ENCODE assay signal across 17 cellular contexts in genomic region chr19:58372311-58373133, GRCh38. TPM values are rescaled to one million over a fixed set of nuclear protein-coding genes. Genes with fewer than 3 reads are reported as not detected.
DNase-seq lines count a peak whose midpoint lies in the region; ATAC-seq and TF ChIP-seq lines count a peak whose summit lies in the region.
"Had no signal": no experiment of that assay in that cellular context is flagged by ENCODE, and none has a peak within 500 bp of the region (broad histone marks: within the 10 kb centered on the region; RNA-seq: fewer than 3 reads in every experiment).

No MANE protein-coding gene starts in this region.

- CTCF ChIA-PET in Panc1 (lab: Charles Lee), result no interaction called here

- POLR2A ChIA-PET in Panc1 (lab: Charles Lee), result no interaction called here

- peak overlapping the region; percentile 32 for H3K27ac Mint-ChIP-seq in nephron progenitor cell
- no peak overlapping the region for H3K27ac Mint-ChIP-seq in stimulated activated naive CD8-positive, alpha-beta T cell treated with anti-CD3 and anti-CD28 coated beads, Interleukin-15, amount 100 ng/mL, for 72 hours
- H3K27ac Mint-ChIP-seq: activated naive CD4-positive, alpha-beta T cell treated with anti-CD3 and anti-CD28 coated beads, Interleukin-2, amount 50 U/mL, for 24 hours; CD4-positive, CD25-positive, alpha-beta regulatory T cell; natural killer cell treated with Interleukin-12 subunit alpha and Interleukin-12 subunit beta and Interleukin-15 and Interleukin-18, amount 100 ng/mL, for 72 hours; T-helper 1 cell treated with Interleukin-12 subunit alpha and Interleukin-12 subunit beta and Interleukin-4 antibody, amounts not matched to agents 30 μg/mL and 1 μg/mL, for 36 hours had no signal

- no peaks in the 10 kb centered on the region for H3K27me3 ChIP-seq in Panc1 (ENCODE audit: control insufficient read depth, insufficient read depth, low read length)

- no peaks in the 10 kb centered on the region for H3K36me3 ChIP-seq in Panc1 (ENCODE audit: control insufficient read depth, insufficient read depth, low read length)

- in situ Hi-C loops in Panc1 (cut with HindIII; ENCODE audit: low pct_unique_long_range_greater_than_20kb, low sequenced_read_pairs), result no loop called here

- H3K27ac ChIP-seq in Panc1 (ENCODE audit: low read length), result no peak overlapping the region

- peak; percentile 48; the same call in 1 of the 2 replicates for ATAC-seq in Panc1
- no peak for ATAC-seq in stimulated activated naive CD8-positive, alpha-beta T cell treated with anti-CD3 and anti-CD28 coated beads, Interleukin-15, amount 100 ng/mL, for 72 hours
- ATAC-seq in GM18511 (IDR thresholded peaks at IDR 0.05; ENCODE audit: unreplicated experiment), result no peak
- ATAC-seq in HG02981 (IDR thresholded peaks at IDR 0.05; ENCODE audit: unreplicated experiment), result no peak
- no peak for ATAC-seq in HG03571 (IDR thresholded peaks at IDR 0.05; ENCODE audit: unreplicated experiment)
- ATAC-seq: natural killer cell treated with Interleukin-12 subunit alpha and Interleukin-12 subunit beta and Interleukin-15 and Interleukin-18, amount 100 ng/mL, for 72 hours had no signal

- no peak overlapping the region for H3K4me3 Mint-ChIP-seq in nephron progenitor cell
- no peak overlapping the region for H3K4me3 Mint-ChIP-seq in stimulated activated naive CD8-positive, alpha-beta T cell treated with anti-CD3 and anti-CD28 coated beads, Interleukin-15, amount 100 ng/mL, for 72 hours
- H3K4me3 Mint-ChIP-seq: activated naive CD4-positive, alpha-beta T cell treated with anti-CD3 and anti-CD28 coated beads, Interleukin-2, amount 50 U/mL, for 24 hours; CD4-positive, CD25-positive, alpha-beta regulatory T cell; natural killer cell treated with Interleukin-12 subunit alpha and Interleukin-12 subunit beta and Interleukin-15 and Interleukin-18, amount 100 ng/mL, for 72 hours; T-helper 1 cell treated with Interleukin-12 subunit alpha and Interleukin-12 subunit beta and Interleukin-4 antibody, amounts not matched to agents 30 μg/mL and 1 μg/mL, for 36 hours had no signal

- H3K4me1 ChIP-seq in Panc1 (ENCODE audit: control insufficient read depth, insufficient read depth, low read length), result no peaks in the 10 kb centered on the region

- intact Hi-C loops in Panc1 (cut with micrococcal nuclease; ENCODE audit: unreplicated experiment), result no loop called here

- no peaks in the 10 kb centered on the region for H3K27me3 Mint-ChIP-seq in nephron progenitor cell (ENCODE audit: low read depth, poor library complexity)
- no peaks in the 10 kb centered on the region for H3K27me3 Mint-ChIP-seq in stimulated activated naive CD8-positive, alpha-beta T cell treated with anti-CD3 and anti-CD28 coated beads, Interleukin-15, amount 100 ng/mL, for 72 hours
- H3K27me3 Mint-ChIP-seq: activated naive CD4-positive, alpha-beta T cell treated with anti-CD3 and anti-CD28 coated beads, Interleukin-2, amount 50 U/mL, for 24 hours; CD4-positive, CD25-positive, alpha-beta regulatory T cell; natural killer cell treated with Interleukin-12 subunit alpha and Interleukin-12 subunit beta and Interleukin-15 and Interleukin-18, amount 100 ng/mL, for 72 hours had no signal

- no peak overlapping the region for H3K4me3 ChIP-seq in Panc1 (ENCODE audit: low read depth in 2 of 2, low read length in 2 of 2)
- H3K4me3 ChIP-seq in fibroblast of mammary gland (ENCODE audit: control insufficient read depth, low read depth, low read length), result no peak overlapping the region

- no TSS peak for BruUV-seq in Panc1 (replicated peaks; lab: Mats Ljungman, UMichigan)

- DNase-seq in Panc1 (ENCODE audit: low read depth, low spot score), result no peak
- no peak for DNase-seq in fibroblast of mammary gland (ENCODE audit: low read depth)
- DNase-seq in nephron progenitor cell, result no peak
- DNase-seq in stimulated activated naive CD8-positive, alpha-beta T cell treated with anti-CD3 and anti-CD28 coated beads, Interleukin-15, amount 100 ng/mL, for 72 hours, result no peak
- DNase-seq: CD4-positive, CD25-positive, alpha-beta regulatory T cell; cerebellar nuclear complex; NCI-H187 treated with DMSO at 0.1 percent for 48 hours had no signal

- H3K4me1 Mint-ChIP-seq in nephron progenitor cell, result no peaks in the 10 kb centered on the region
- H3K4me1 Mint-ChIP-seq in stimulated activated naive CD8-positive, alpha-beta T cell treated with anti-CD3 and anti-CD28 coated beads, Interleukin-15, amount 100 ng/mL, for 72 hours, result peaks cover 5% of the 10 kb centered on the region
- H3K4me1 Mint-ChIP-seq: activated naive CD4-positive, alpha-beta T cell treated with anti-CD3 and anti-CD28 coated beads, Interleukin-2, amount 50 U/mL, for 24 hours had no signal

- H3K9me3 ChIP-seq in Panc1 (ENCODE audit: control insufficient read depth, insufficient read depth, low read depth, low read length), result no peaks in the 10 kb centered on the region

- no peaks in the 10 kb centered on the region for H3K9me3 Mint-ChIP-seq in nephron progenitor cell
- no peaks in the 10 kb centered on the region for H3K9me3 Mint-ChIP-seq in stimulated activated naive CD8-positive, alpha-beta T cell treated with anti-CD3 and anti-CD28 coated beads, Interleukin-15, amount 100 ng/mL, for 72 hours
- H3K9me3 Mint-ChIP-seq: activated naive CD4-positive, alpha-beta T cell treated with anti-CD3 and anti-CD28 coated beads, Interleukin-2, amount 50 U/mL, for 24 hours; CD4-positive, CD25-positive, alpha-beta regulatory T cell; natural killer cell treated with Interleukin-12 subunit alpha and Interleukin-12 subunit beta and Interleukin-15 and Interleukin-18, amount 100 ng/mL, for 72 hours; T-helper 1 cell treated with Interleukin-12 subunit alpha and Interleukin-12 subunit beta and Interleukin-4 antibody, amounts not matched to agents 30 μg/mL and 1 μg/mL, for 36 hours had no signal

- peaks cover 10% of the 10 kb centered on the region for H3K36me3 Mint-ChIP-seq in nephron progenitor cell (ENCODE audit: low read depth)
- H3K36me3 Mint-ChIP-seq: activated naive CD4-positive, alpha-beta T cell treated with anti-CD3 and anti-CD28 coated beads, Interleukin-2, amount 50 U/mL, for 24 hours; CD4-positive, CD25-positive, alpha-beta regulatory T cell; natural killer cell treated with Interleukin-12 subunit alpha and Interleukin-12 subunit beta and Interleukin-15 and Interleukin-18, amount 100 ng/mL, for 72 hours had no signal

- TF ChIP-seq CTCF in GM12873 (IDR thresholded peaks at IDR 0.05; ENCODE audit: insufficient read depth, low read depth, low read length, missing control alignments) (peak; percentile 8), Panc1 (IDR thresholded peaks at IDR 0.05) (no peak), fibroblast of mammary gland (conservative IDR thresholded peaks at IDR 0.05; ENCODE audit: control insufficient read depth, insufficient read depth, low read depth, low read length) (peak; percentile 15), nephron progenitor cell (IDR thresholded peaks at IDR 0.05) (peak; percentile 16)

RNA-seq across cellular contexts. Expression of gene ZNF837, which starts 8.3 kb away (rescaled TPM):
- 1.6 TPM for total RNA-seq in Panc1 (2021; ENCODE audit: unreplicated experiment)
- 3.7 TPM for polyA plus RNA-seq in Panc1 (2012; ENCODE audit: insufficient read length)

RNA-seq across cellular contexts. Expression of gene ZNF497, which starts 10.0 kb away (rescaled TPM):
- 1.9 TPM for total RNA-seq in Panc1 (2021; ENCODE audit: unreplicated experiment)
- polyA plus RNA-seq in Panc1 (2012; ENCODE audit: insufficient read length), result 4.0 TPM

RNA-seq across cellular contexts. Expression of gene RPS5, which starts 14.5 kb away (rescaled TPM):
- 1,487 TPM for total RNA-seq in Panc1 (2021; ENCODE audit: unreplicated experiment)
- polyA plus RNA-seq in Panc1 (2012; ENCODE audit: insufficient read length), result 2,835 TPM

RNA-seq across cellular contexts. Expression of gene A1BG, which starts 19.2 kb away (rescaled TPM):
- total RNA-seq in Panc1 (2021; ENCODE audit: unreplicated experiment), result 47.4 TPM
- polyA plus RNA-seq in Panc1 (2012; ENCODE audit: insufficient read length), result 114 TPM

RNA-seq across cellular contexts. Expression of gene RNF225, which starts 22.9 kb away (rescaled TPM):
- total RNA-seq in Panc1 (2021; ENCODE audit: unreplicated experiment), result 1.6 TPM
- polyA plus RNA-seq in Panc1 (2012; ENCODE audit: insufficient read length), result 0.23 TPM
- total RNA-seq: fibroblast of lung, skeletal muscle tissue, temporal lobe had no signal
- polyA plus RNA-seq: CD4-positive, CD25-positive, alpha-beta regulatory T cell; fibroblast of lung had no signal
